ENCODE assay signal across 15 cellular contexts in genomic region chr5:75522542-75522941, GRCh38.
"Had no signal": no experiment of that assay in that cellular context is flagged by ENCODE, and none has a peak within 500 bp of the region (broad histone marks: within the 10 kb centered on the region; RNA-seq: fewer than 3 reads in every experiment).

No MANE protein-coding gene starts in this region.

- H3K27me3 ChIP-seq: dorsolateral prefrontal cortex, heart right ventricle, tibial artery had no signal

- H3K4me3 Mint-ChIP-seq: activated CD4-positive, alpha-beta memory T cell treated with anti-CD3 and anti-CD28 coated beads for 36 hours; activated CD8-positive, alpha-beta memory T cell treated with anti-CD3 and anti-CD28 coated beads, Interleukin-2, amount 10 ng/mL, durations not matched to agents 7 days and 5 days; activated naive CD4-positive, alpha-beta T cell treated with anti-CD3 and anti-CD28 coated beads for 36 hours; memory B cell; stimulated activated naive B cell treated with anti-CD40 and anti-IgM and Interleukin-4, amounts not matched to agents 10 μg/mL and 1 μg/mL and 100 μg/mL, for 72 hours had no signal

- ATAC-seq: activated CD8-positive, alpha-beta memory T cell treated with anti-CD3 and anti-CD28 coated beads, Interleukin-2, amount 10 ng/mL, durations not matched to agents 7 days and 5 days; heart right ventricle; stimulated activated naive B cell treated with anti-CD40 and anti-IgM and Interleukin-4, amounts not matched to agents 10 μg/mL and 1 μg/mL and 100 μg/mL, for 72 hours had no signal

- H3K27ac Mint-ChIP-seq: activated CD8-positive, alpha-beta memory T cell treated with anti-CD3 and anti-CD28 coated beads, Interleukin-2, amount 10 ng/mL, durations not matched to agents 7 days and 5 days had no signal

- H3K27ac ChIP-seq: dorsolateral prefrontal cortex, heart right ventricle had no signal

- FAIRE-seq: colon had no signal

- DNase-seq: activated CD4-positive, alpha-beta memory T cell treated with anti-CD3 and anti-CD28 coated beads for 36 hours; activated CD8-positive, alpha-beta memory T cell treated with anti-CD3 and anti-CD28 coated beads, Interleukin-2, amount 10 ng/mL, durations not matched to agents 7 days and 5 days; caudate nucleus; dorsolateral prefrontal cortex; heart right ventricle; occipital lobe; retina; stimulated activated naive B cell treated with anti-CD40 and anti-IgM and Interleukin-4, amounts not matched to agents 10 μg/mL and 1 μg/mL and 100 μg/mL, for 72 hours; substantia nigra; SW 1271; T-helper 2 cell; tibial artery had no signal

- H3K4me3 ChIP-seq: dorsolateral prefrontal cortex, heart right ventricle, tibial artery had no signal

- H3K27me3 Mint-ChIP-seq: activated CD4-positive, alpha-beta memory T cell treated with anti-CD3 and anti-CD28 coated beads for 36 hours; activated CD8-positive, alpha-beta memory T cell treated with anti-CD3 and anti-CD28 coated beads, Interleukin-2, amount 10 ng/mL, durations not matched to agents 7 days and 5 days; memory B cell; stimulated activated naive B cell treated with anti-CD40 and anti-IgM and Interleukin-4, amounts not matched to agents 10 μg/mL and 1 μg/mL and 100 μg/mL, for 72 hours had no signal
